ENCODE assay signal across 8 cellular contexts in the genomic region with DNA sequence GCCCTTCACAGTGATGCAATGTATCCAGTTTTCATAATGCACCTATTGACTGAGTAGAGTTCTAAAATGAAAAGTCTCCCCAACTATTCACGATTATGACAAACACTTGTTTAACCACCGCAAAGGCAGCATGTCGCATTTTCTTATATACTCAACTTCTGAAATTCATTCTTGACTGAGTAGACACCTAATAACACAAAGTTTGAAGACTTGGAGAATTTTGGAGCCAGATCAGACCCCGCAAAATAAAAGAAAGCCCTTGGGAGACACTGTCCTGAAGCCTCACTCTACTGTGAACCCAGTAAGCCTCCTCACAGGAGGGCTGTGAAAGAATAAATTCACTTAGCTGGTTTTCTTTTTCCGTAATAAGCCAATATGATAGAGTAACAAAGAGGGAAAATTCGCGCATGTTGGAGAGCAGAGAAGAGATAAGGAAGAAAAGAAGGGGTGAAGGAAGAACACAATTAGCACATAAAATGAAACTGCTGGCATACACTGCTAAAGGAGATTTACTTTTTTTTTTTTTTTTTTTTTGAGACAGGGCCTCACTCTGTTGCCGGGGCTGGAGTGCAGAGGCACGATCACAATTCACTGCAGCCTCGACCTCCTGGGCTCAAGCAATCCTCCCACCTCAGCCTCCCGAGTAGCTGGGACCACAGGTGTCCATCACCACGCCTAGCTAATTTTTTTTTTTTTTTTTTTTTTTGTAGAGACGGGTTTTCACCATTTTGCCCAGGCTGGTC. TPM values are rescaled to one million over a fixed set of nuclear protein-coding genes. Genes with fewer than 3 reads are reported as not detected.
DNase-seq lines count a peak whose midpoint lies in the region; ATAC-seq and TF ChIP-seq lines count a peak whose summit lies in the region.

No MANE protein-coding gene starts in this region.

- peaks cover 18% of the 10 kb centered on the region for H3K4me1 ChIP-seq in CD4-positive, alpha-beta memory T cell (ENCODE audit: insufficient read depth, low read length)
- H3K4me1 ChIP-seq in endodermal cell (ENCODE audit: control insufficient read depth, insufficient read depth, low read length), result no peaks in the 10 kb centered on the region

- H3K9me3 ChIP-seq in CD4-positive, alpha-beta memory T cell (ENCODE audit: control insufficient read depth in 1 of 2, low read length in 2 of 2), result no peaks in the 10 kb centered on the region
- no peaks in the 10 kb centered on the region for H3K9me3 ChIP-seq in MG63
- H3K9me3 ChIP-seq in endodermal cell (ENCODE audit: control insufficient read depth, low read length), result no peaks in the 10 kb centered on the region

- H3K9ac ChIP-seq in endodermal cell (ENCODE audit: extremely low read depth, low read length, poor library complexity, severe bottlenecking), result no peak overlapping the region

- H3K27ac Mint-ChIP-seq in CD4-positive, alpha-beta memory T cell, result peak overlapping the region in 1 of 7 donors; percentile 70
- no peak overlapping the region for H3K27ac Mint-ChIP-seq in endodermal cell
- H3K27ac Mint-ChIP-seq in osteocyte (ENCODE audit: unreplicated experiment), result no peak overlapping the region

- TF ChIP-seq CTCF in endodermal cell (conservative IDR thresholded peaks at IDR 0.05) (no peak), osteocyte (IDR thresholded peaks at IDR 0.05) (no peak)

- H3K9me3 Mint-ChIP-seq in CD4-positive, alpha-beta memory T cell, result no peaks in the 10 kb centered on the region
- no peaks in the 10 kb centered on the region for H3K9me3 Mint-ChIP-seq in endodermal cell
- no peaks in the 10 kb centered on the region for H3K9me3 Mint-ChIP-seq in osteocyte (ENCODE audit: unreplicated experiment)

- 91 to 95% methylated on average over 6 to 13 of the region's 13 CpGs for WGBS in endodermal cell (ENCODE audit: insufficient coverage in 1 of 2, insufficient read length in 1 of 2), 2 experiments

- H3K4me3 Mint-ChIP-seq in CD4-positive, alpha-beta memory T cell, result peak overlapping the region; percentile 75 to 85 (median 80)
- H3K4me3 Mint-ChIP-seq in endodermal cell (peak overlapping the region; percentile 57), osteocyte (ENCODE audit: unreplicated experiment) (peak overlapping the region; percentile 68)

- no peak overlapping the region for H3K27ac ChIP-seq in CD4-positive, alpha-beta memory T cell (ENCODE audit: low read depth, low read length)
- no peak overlapping the region for H3K27ac ChIP-seq in endodermal cell (ENCODE audit: low read depth, low read length)

- H3K4me1 Mint-ChIP-seq in CD4-positive, alpha-beta memory T cell, result peaks cover 15 to 22% (median 20%) of the 10 kb centered on the region in 4 donors
- H3K4me1 Mint-ChIP-seq in endodermal cell (peaks cover 8% of the 10 kb centered on the region), osteocyte (ENCODE audit: unreplicated experiment) (peaks cover 11% of the 10 kb centered on the region)

- H3K36me3 ChIP-seq in CD4-positive, alpha-beta memory T cell (ENCODE audit: insufficient read depth, low read length), result no peaks in the 10 kb centered on the region
- H3K36me3 ChIP-seq in MG63, result no peaks in the 10 kb centered on the region
- no peaks in the 10 kb centered on the region for H3K36me3 ChIP-seq in endodermal cell (ENCODE audit: control insufficient read depth, insufficient read depth, low read length)

- DNase-seq in CD4-positive, alpha-beta memory T cell, result peak in 1 of 5 donors; percentile 0
- no peak for DNase-seq in MG63
- no peak for DNase-seq in endodermal cell
- DNase-seq in osteocyte (ENCODE audit: extremely low spot score, unreplicated experiment), result no peak
- no peak for DNase-seq in OCI-M1 (lab: John Stamatoyannopoulos, UW)
- no peak for DNase-seq in NCI-H226
- DNase-seq in hypothalamus (lab: John Stamatoyannopoulos, UW), result no peak

- POLR2A ChIA-PET in CD4-positive, alpha-beta memory T cell (lab: Charles Lee; ENCODE audit: partially characterized antibody), result interaction anchor here (3.1 kb wide), 1 partner anchor 13 kb away, joined by 16 read pairs; the partner anchor contains the start of gene TSEN15

- intact Hi-C loops in CD4-positive, alpha-beta memory T cell (cut with micrococcal nuclease), result loop anchor here (2.0 kb wide), 1 partner anchor 13 kb away; the partner anchor contains the start of gene TSEN15

- H3K4me3 ChIP-seq in CD4-positive, alpha-beta memory T cell (ENCODE audit: low read length in 2 of 2), result peak overlapping the region in 1 of 2 donors; percentile 41
- H3K4me3 ChIP-seq in MG63 (peak overlapping the region; percentile 50; the same call in 1 of the 2 replicates), endodermal cell (ENCODE audit: low read length) (peak overlapping the region; percentile 78)

- CTCF ChIA-PET in CD4-positive, alpha-beta memory T cell (lab: Charles Lee; ENCODE audit: partially characterized antibody), result interaction anchor here (0.6 to 1.5 kb wide), 5 partner anchors 13 to 383 kb away, joined by 3 to 4 read pairs (median 3); partner anchors contain the start of gene TSEN15

- no peak for ATAC-seq in HG03571 (IDR thresholded peaks at IDR 0.05; ENCODE audit: unreplicated experiment)

- peaks cover 0 to 4% of the 10 kb centered on the region in 2 donors for H3K36me3 Mint-ChIP-seq in CD4-positive, alpha-beta memory T cell
- H3K36me3 Mint-ChIP-seq in endodermal cell (ENCODE audit: low read depth) (no peaks in the 10 kb centered on the region), osteocyte (ENCODE audit: unreplicated experiment) (no peaks in the 10 kb centered on the region)

- peaks cover 10% of the 10 kb centered on the region for H3K27me3 ChIP-seq in CD4-positive, alpha-beta memory T cell (ENCODE audit: insufficient read depth, low read length)
- H3K27me3 ChIP-seq in MG63 (peaks cover 4% of the 10 kb centered on the region; the same call in 1 of the 2 replicates), endodermal cell (ENCODE audit: control insufficient read depth, insufficient read depth, low read length, poor library complexity, severe bottlenecking) (peaks cover 63% of the 10 kb centered on the region)

- peaks cover 37 to 42% of the 10 kb centered on the region in 2 donors for H3K27me3 Mint-ChIP-seq in CD4-positive, alpha-beta memory T cell
- H3K27me3 Mint-ChIP-seq in endodermal cell (ENCODE audit: insufficient read depth) (peaks cover 64% of the 10 kb centered on the region), osteocyte (ENCODE audit: unreplicated experiment) (peaks cover 12% of the 10 kb centered on the region)

RNA-seq across cellular contexts. Expression of gene COLGALT2, which starts 0.5 kb away (rescaled TPM):
- 1 to 10 TPM in 1 of 2 experiments, under 1 TPM in 1; 0.84 to 1.2 TPM for total RNA-seq in CD4-positive, alpha-beta memory T cell
- polyA plus RNA-seq in CD4-positive, alpha-beta memory T cell, result under 1 TPM; 0.09 to 0.15 TPM
- 0.03 TPM in 1 of 2 replicates, not detected in the other for total RNA-seq in MG63 (2014; rRNA removed; shearing (Covaris generic); ENCODE audit: low replicate concordance)
- total RNA-seq in endodermal cell (1 to 10 TPM; 1.9 to 2.3 TPM), osteocyte (1.9 and 2.8 TPM in 2 replicates)
- polyA plus RNA-seq in endodermal cell (2013, experiment 1 of 2), result 11.8 TPM
- 10.1 TPM for polyA plus RNA-seq in endodermal cell (2013, experiment 2 of 2)

RNA-seq across cellular contexts. Expression of gene TSEN15, which starts 13.5 kb away (rescaled TPM):
- 10 to 100 TPM; 34.0 to 42.2 TPM for total RNA-seq in CD4-positive, alpha-beta memory T cell
- 10 to 100 TPM; 53.3 to 74.7 TPM for polyA plus RNA-seq in CD4-positive, alpha-beta memory T cell
- 81.1 and 152 TPM in 2 replicates for total RNA-seq in MG63 (2014; rRNA removed; shearing (Covaris generic); ENCODE audit: low replicate concordance)
- total RNA-seq in endodermal cell (10 to 100 TPM; 20.4 to 22.5 TPM), osteocyte (36.8 and 37.8 TPM in 2 replicates)
- polyA plus RNA-seq in endodermal cell (2013, experiment 1 of 2), result 54.5 TPM
- polyA plus RNA-seq in endodermal cell (2013, experiment 2 of 2), result 44.5 TPM
